ENCODE assay signal across 8 cellular contexts in genomic region chr1:203672354-203672753, GRCh38. TPM values are rescaled to one million over a fixed set of nuclear protein-coding genes. Genes with fewer than 3 reads are reported as not detected.
DNase-seq lines count a peak whose midpoint lies in the region; ATAC-seq and TF ChIP-seq lines count a peak whose summit lies in the region.

No MANE protein-coding gene starts in this region.

- H3K4me3 Mint-ChIP-seq in T-helper 17 cell, result peak overlapping the region; percentile 90
- no peak overlapping the region for H3K4me3 Mint-ChIP-seq in GM23338

- peak overlapping the region in 1 of 10 experiments; percentile 23; a peak in 1 of 20 replicates for H3K4me3 ChIP-seq in BLaER1 treated with 17β-estradiol and CSF1 and Interleukin-3, amounts not matched to agents 10 nM and 100 nM
- H3K4me3 ChIP-seq in fibroblast of the aortic adventitia (ENCODE audit: low read depth, low read length) (no peak overlapping the region), ovary (no peak overlapping the region), GM23338 (no peak overlapping the region)

- H3K36me3 ChIP-seq in BLaER1 treated with 17β-estradiol and CSF1 and Interleukin-3, amounts not matched to agents 10 nM and 100 nM, result peaks cover 0 to 34% (median 8%) of the 10 kb centered on the region in 11 experiments; a peak in 12 of 22 replicates
- no peaks in the 10 kb centered on the region for H3K36me3 ChIP-seq in ovary
- no peaks in the 10 kb centered on the region for H3K36me3 ChIP-seq in GM23338 (ENCODE audit: insufficient read depth)

- H3K9ac ChIP-seq in BLaER1 treated with 17β-estradiol and CSF1 and Interleukin-3, amounts not matched to agents 10 nM and 100 nM, result peak overlapping the region in 10 of 11 experiments; percentile 12 to 86 (median 78); a peak in 17 of 22 replicates

- peak overlapping the region; percentile 69 to 97 (median 90) for H3K4me2 ChIP-seq in BLaER1 treated with 17β-estradiol and CSF1 and Interleukin-3, amounts not matched to agents 10 nM and 100 nM
- no peak overlapping the region for H3K4me2 ChIP-seq in GM23338

- no peak for TF ChIP-seq CTCF in fibroblast of the aortic adventitia (IDR thresholded peaks at IDR 0.05; ENCODE audit: insufficient read depth, low read length)
- TF ChIP-seq CTCF in ovary (IDR thresholded peaks at IDR 0.05), result no peak
- no peak for TF ChIP-seq CTCF in GM23338 (conservative IDR thresholded peaks at IDR 0.05; ENCODE audit: low read depth in 2 of 2)

- H3K27ac ChIP-seq in BLaER1 treated with 17β-estradiol and CSF1 and Interleukin-3, amounts not matched to agents 10 nM and 100 nM, result peak overlapping the region in 10 of 11 experiments; percentile 12 to 96 (median 92); a peak in 19 of 22 replicates
- H3K27ac ChIP-seq in ovary (peak overlapping the region; percentile 1 to 36), GM23338 (ENCODE audit: low read depth) (no peak overlapping the region)

- H2AFZ ChIP-seq in GM23338, result no peak overlapping the region

- H3K79me2 ChIP-seq in GM23338 (replicated peaks; ENCODE audit: insufficient read depth), result no peaks in the 10 kb centered on the region

- WGBS in ovary, 3 donors, result 7 to 22% (median 13%) methylated on average over 11 of the region's 11 CpGs

- peaks cover 0 to 92% (median 24%) of the 10 kb centered on the region in 11 experiments; a peak in 12 of 22 replicates for H4K20me1 ChIP-seq in BLaER1 treated with 17β-estradiol and CSF1 and Interleukin-3, amounts not matched to agents 10 nM and 100 nM
- H4K20me1 ChIP-seq in GM23338 (replicated peaks; ENCODE audit: insufficient read depth), result peaks cover 4% of the 10 kb centered on the region; the same call in 1 of the 2 replicates

- H3K4me1 Mint-ChIP-seq in T-helper 17 cell (peaks cover 72% of the 10 kb centered on the region), GM23338 (peaks cover 43% of the 10 kb centered on the region)

- H3K36me3 Mint-ChIP-seq in T-helper 17 cell (ENCODE audit: low read depth) (peaks cover 2% of the 10 kb centered on the region), GM23338 (ENCODE audit: low read depth) (no peaks in the 10 kb centered on the region; the same call in 2 of the 3 replicates)

- no peak for TF ChIP-seq POLR2A in ovary (IDR thresholded peaks at IDR 0.05)

- no peaks in the 10 kb centered on the region; the same call in 2 of the 3 replicates for H3K9me3 Mint-ChIP-seq in GM23338

- ATAC-seq in T-helper 17 cell (no peak), GM19452 (IDR thresholded peaks at IDR 0.05; ENCODE audit: unreplicated experiment) (no peak), GM23338 (no peak)

- intact Hi-C loops in ovary (cut with DNase I), result no loop called here

- H3K9me2 ChIP-seq in GM23338 (ENCODE audit: insufficient read depth), result no peaks in the 10 kb centered on the region

- no peaks in the 10 kb centered on the region for H3K27me3 ChIP-seq in BLaER1 treated with 17β-estradiol and CSF1 and Interleukin-3, amounts not matched to agents 10 nM and 100 nM
- H3K27me3 ChIP-seq in ovary (no peaks in the 10 kb centered on the region), GM23338 (ENCODE audit: insufficient read depth) (no peaks in the 10 kb centered on the region)

- H3F3A ChIP-seq in GM23338 (replicated peaks; ENCODE audit: low read depth), result no peaks in the 10 kb centered on the region

- TF ChIP-seq EP300 in ovary (IDR thresholded peaks at IDR 0.05), result no peak

- peak overlapping the region; percentile 99 for H3K27ac Mint-ChIP-seq in T-helper 17 cell
- H3K27ac Mint-ChIP-seq in GM23338, result no peak overlapping the region

- H3K27me3 Mint-ChIP-seq in T-helper 17 cell (no peaks in the 10 kb centered on the region), GM23338 (ENCODE audit: insufficient read depth, low read depth, poor library complexity) (peaks cover 1% of the 10 kb centered on the region)

- H3K9me3 ChIP-seq in BLaER1 treated with 17β-estradiol and CSF1 and Interleukin-3, amounts not matched to agents 10 nM and 100 nM (replicated peaks in 1 of 11), result no peaks in the 10 kb centered on the region
- H3K9me3 ChIP-seq in T-helper 17 cell (ENCODE audit: control insufficient read depth, low read length, poor library complexity, severe bottlenecking), result no peaks in the 10 kb centered on the region
- no peaks in the 10 kb centered on the region for H3K9me3 ChIP-seq in ovary

- H3K4me1 ChIP-seq in BLaER1 treated with 17β-estradiol and CSF1 and Interleukin-3, amounts not matched to agents 10 nM and 100 nM, result peaks cover 54 to 85% (median 77%) of the 10 kb centered on the region in 10 experiments
- H3K4me1 ChIP-seq in ovary (ENCODE audit: insufficient read depth) (peaks cover 35% of the 10 kb centered on the region), GM23338 (ENCODE audit: insufficient read depth) (peaks cover 19% of the 10 kb centered on the region)

- DNase-seq in T-helper 17 cell (no peak), fibroblast of the aortic adventitia (ENCODE audit: low read depth) (peak; percentile 67), ovary (peak in 2 of 5 donors; percentile 59 to 63), NCI-H2107 (lab: John Stamatoyannopoulos, UW) (no peak), kidney glomerular epithelial cell (lab: John Stamatoyannopoulos, UW) (no peak), GM23338 (ENCODE audit: low spot score) (no peak)

TF ChIP-seq in GM23338, 12 proteins besides CTCF, POLR2A, EP300 and RAD21 (continues in another document):
- no peak for TF ChIP-seq CREB1 (CRISPR knock-in tag; IDR thresholded peaks at IDR 0.05; ENCODE audit: low read depth)
- TF ChIP-seq ZNF331 (CRISPR knock-in tag; IDR thresholded peaks at IDR 0.05; ENCODE audit: low read depth), result no peak
- TF ChIP-seq REST (IDR thresholded peaks at IDR 0.05; ENCODE audit: unreplicated experiment), result no peak
- TF ChIP-seq NANOG (IDR thresholded peaks at IDR 0.05; ENCODE audit: borderline replicate concordance), result no peak
- TF ChIP-seq POLR2AphosphoS5 (IDR thresholded peaks at IDR 0.05; ENCODE audit: low read depth), result no peak
- no peak for TF ChIP-seq EZH2 (IDR thresholded peaks at IDR 0.05; ENCODE audit: low read depth, unreplicated experiment)
- TF ChIP-seq JUNB (IDR thresholded peaks at IDR 0.05; ENCODE audit: unreplicated experiment), result no peak

RNA-seq across cellular contexts. Expression of gene ATP2B4, which starts 45.7 kb away (rescaled TPM):
- total RNA-seq in T-helper 17 cell, result 10 to 100 TPM; 92.5 to 99.2 TPM
- 146 and 416 TPM in 2 replicates for total RNA-seq in fibroblast of the aortic adventitia (ENCODE audit: low replicate concordance)
- 100 to 1,000 TPM in 3 of 7 donors, 10 to 100 TPM in 4; 49.4 to 121 (median 98.8) TPM for total RNA-seq in ovary
- 100 to 1,000 TPM in 1 of 2 donors, 10 to 100 TPM in 1; 46.2 to 482 TPM for polyA plus RNA-seq in ovary
- total RNA-seq in GM23338 (2014; rRNA removed; shearing (Covaris generic)), result 14.6 and 15.8 TPM in 2 replicates
- polyA plus RNA-seq in GM23338 (2016; fragmentation: Nextera tagmentation; extraction: Ambion mirVana), result 4.3 and 5.5 TPM in 2 replicates
